Comparison of ENCODE assay signal across 3 cellular contexts in genomic region chr17:32887410-32887809, GRCh38. TPM values are rescaled to one million over a fixed set of nuclear protein-coding genes. Genes with fewer than 3 reads are reported as not detected.
"Had no signal": no experiment of that assay in that cellular context is flagged by ENCODE, and none has a peak within 500 bp of the region (broad histone marks: within the 10 kb centered on the region; RNA-seq: fewer than 3 reads in every experiment).

No MANE protein-coding gene starts in this region.

RNA-seq across cellular contexts. Expression of gene TMEM98, which starts 40.5 kb away (rescaled TPM):
- total RNA-seq: mononuclear cell had no signal
- polyA plus RNA-seq: immature natural killer cell; naive thymus-derived CD4-positive, alpha-beta T cell had no signal
